ENCODE assay signal across 9 cellular contexts in the genomic region with DNA sequence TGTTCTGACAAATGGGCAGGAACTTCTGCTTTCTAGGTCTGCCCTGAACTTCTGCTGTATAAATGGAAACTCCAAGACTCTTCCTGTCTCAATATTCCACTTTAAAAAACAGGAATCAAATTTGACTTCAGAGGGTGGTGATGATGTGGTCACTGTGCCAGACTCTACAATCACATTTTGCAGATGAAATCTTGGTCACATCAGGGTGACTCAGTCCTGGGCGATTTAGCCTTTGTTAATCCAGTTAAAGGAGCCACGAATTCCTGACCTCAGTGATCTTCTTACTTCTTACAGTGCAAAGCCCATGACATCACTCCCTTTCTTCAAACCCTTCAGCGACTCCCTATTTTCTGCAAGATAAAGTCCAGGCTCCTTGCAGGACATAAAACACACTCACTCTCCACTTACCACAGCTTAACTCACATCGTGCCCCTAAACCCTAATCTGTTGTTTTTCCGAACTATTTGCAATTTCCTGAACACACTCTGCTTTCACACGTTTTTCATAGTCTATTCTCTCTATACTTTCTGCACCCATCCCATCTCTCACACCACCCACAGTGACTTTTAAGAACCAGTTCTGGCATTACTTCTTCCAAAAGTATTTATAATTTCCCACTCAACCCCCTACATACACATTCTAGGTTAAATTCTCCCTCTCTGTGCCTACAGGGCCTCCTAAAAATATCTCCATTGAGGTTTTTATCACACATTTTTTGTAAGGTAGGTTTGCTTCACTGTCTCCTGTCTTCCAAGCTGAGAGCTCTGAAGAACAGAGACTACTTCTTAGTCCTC. TPM values are rescaled to one million over a fixed set of nuclear protein-coding genes. Genes with fewer than 3 reads are reported as not detected.
DNase-seq lines count a peak whose midpoint lies in the region; ATAC-seq and TF ChIP-seq lines count a peak whose summit lies in the region.
"Had no signal": no experiment of that assay in that cellular context is flagged by ENCODE, and none has a peak within 500 bp of the region (broad histone marks: within the 10 kb centered on the region; RNA-seq: fewer than 3 reads in every experiment).

No MANE protein-coding gene starts in this region.

- TF ChIP-seq CTCF in SK-N-SH (IDR thresholded peaks at IDR 0.05) (no peak), fibroblast of mammary gland (conservative IDR thresholded peaks at IDR 0.05; ENCODE audit: control insufficient read depth, insufficient read depth, low read depth, low read length) (no peak), osteoblast (IDR thresholded peaks at IDR 0.05; ENCODE audit: extremely low read depth, low read depth, low read length) (no peak)

- H3K27ac ChIP-seq in SK-N-SH (ENCODE audit: low read depth in 2 of 2, low read length in 1 of 2) (peak overlapping the region; percentile 76 to 82; a peak in 3 of 4 replicates), osteoblast (ENCODE audit: low read depth, low read length) (peak overlapping the region; percentile 79)

- no peak for TF ChIP-seq RAD21 in SK-N-SH (IDR thresholded peaks at IDR 0.05; ENCODE audit: low read length)

- H3K36me3 ChIP-seq in SK-N-SH (replicated peaks in 1 of 2; ENCODE audit: control insufficient read depth in 1 of 2, insufficient read depth in 2 of 2, low read length in 1 of 2) (no peaks in the 10 kb centered on the region), osteoblast (ENCODE audit: insufficient read depth, low read length) (no peaks in the 10 kb centered on the region)

- H3K9me3 ChIP-seq in SK-N-SH = no peaks in the 10 kb centered on the region
- no peaks in the 10 kb centered on the region for H3K9me3 ChIP-seq in osteoblast (ENCODE audit: low read depth, low read length)

- DNase-seq in Daoy (ENCODE audit: low read depth) (peak; percentile 69), SK-N-SH (no peak), fibroblast of mammary gland (ENCODE audit: low read depth) (peak; percentile 90), osteoblast (ENCODE audit: insufficient read length, low spot score, missing footprints) (peak; percentile 86), NK-92 (lab: John Stamatoyannopoulos, UW; ENCODE audit: unreplicated experiment) (no peak), DMS53 treated with DMSO at 0.1 percent for 48 hours (lab: John Stamatoyannopoulos, UW; ENCODE audit: unreplicated experiment) (no peak)

- H3K4me1 ChIP-seq in SK-N-SH (ENCODE audit: control insufficient read depth in 1 of 2, insufficient read depth in 2 of 2, low read depth in 1 of 2, low read length in 1 of 2) (peaks cover 5 to 23% of the 10 kb centered on the region in 2 experiments; a peak in 3 of 4 replicates), osteoblast (ENCODE audit: insufficient read depth, low read length) (peaks cover 28% of the 10 kb centered on the region)

- TF ChIP-seq EP300 in SK-N-SH (IDR thresholded peaks at IDR 0.05; ENCODE audit: borderline replicate concordance in 1 of 2, low read depth in 1 of 2, low read length in 1 of 2) = peak; percentile 27 to 92

- H3K4me3 ChIP-seq in SK-N-SH (ENCODE audit: low read depth in 2 of 2, low read length in 1 of 2) (no peak overlapping the region), fibroblast of mammary gland (ENCODE audit: control insufficient read depth, low read depth, low read length) (no peak overlapping the region), osteoblast (ENCODE audit: insufficient read depth, low read length) (no peak overlapping the region)

- CTCF ChIA-PET in SK-N-SH (lab: Yijun Ruan, JAX) = interaction anchor here (2.3 kb wide), 1 partner anchor 10 kb away, joined by 7 read pairs; no protein-coding TSS in a partner anchor

- H4K20me1 ChIP-seq in SK-N-SH (ENCODE audit: insufficient read depth) (no peaks in the 10 kb centered on the region), osteoblast (ENCODE audit: insufficient read depth, low read length) (no peaks in the 10 kb centered on the region)

- peak overlapping the region; percentile 36; the same call in 1 of the 2 replicates for H2AFZ ChIP-seq in SK-N-SH (ENCODE audit: low read depth)
- H2AFZ ChIP-seq in osteoblast (ENCODE audit: low read length) = peak overlapping the region; percentile 25

- no peaks in the 10 kb centered on the region for H3K27me3 ChIP-seq in SK-N-SH (ENCODE audit: insufficient read depth)
- H3K27me3 ChIP-seq in osteoblast (ENCODE audit: insufficient read depth, low read length) = no peaks in the 10 kb centered on the region

- no peak for ATAC-seq in HG02623 (IDR thresholded peaks at IDR 0.05; ENCODE audit: unreplicated experiment)
- no peak for ATAC-seq in GM18502 (IDR thresholded peaks at IDR 0.05; ENCODE audit: poor library complexity, unreplicated experiment)
- ATAC-seq: WTC11 had no signal

- H3K79me2 ChIP-seq in SK-N-SH (ENCODE audit: insufficient read depth) (no peaks in the 10 kb centered on the region), osteoblast (ENCODE audit: insufficient read depth, low read length) (peaks cover 20% of the 10 kb centered on the region)

- peaks cover 7% of the 10 kb centered on the region for H3F3A ChIP-seq in SK-N-SH (replicated peaks; ENCODE audit: insufficient read depth)

- 19% methylated on average over 6 of the region's 6 CpGs for WGBS in SK-N-SH (ENCODE audit: low lambda C conversion rate)

- POLR2A ChIA-PET in SK-N-SH (lab: Yijun Ruan, JAX) = no interaction called here

- H3K9ac ChIP-seq in SK-N-SH = peak overlapping the region; percentile 48; the same call in 1 of the 2 replicates

- H3K4me2 ChIP-seq in SK-N-SH (0 out of 2 replicates have a peak overlapping the region, but pooled peaks have one; percentile 45), osteoblast (ENCODE audit: insufficient read depth, low read length) (peak overlapping the region; percentile 63)

- no peaks in the 10 kb centered on the region for H3K9me2 ChIP-seq in SK-N-SH

TF ChIP-seq in SK-N-SH, 30 proteins besides CTCF, POLR2A, EP300 and RAD21 (continues in another document):
- TF ChIP-seq CHD2 (IDR thresholded peaks at IDR 0.05; ENCODE audit: low read length, partially characterized antibody) (no peak), GATA2 (CRISPR knock-in tag; IDR thresholded peaks at IDR 0.05) (no peak), RXRA (IDR thresholded peaks at IDR 0.05; ENCODE audit: borderline replicate concordance, low read depth) (peak; percentile 93), ELF1 (IDR thresholded peaks at IDR 0.05) (peak; percentile 38; the same call in 1 of the 2 replicates), POLR2AphosphoS5 (IDR thresholded peaks at IDR 0.05; ENCODE audit: low read depth, low read length) (peak; percentile 66), NFIC (IDR thresholded peaks at IDR 0.05; ENCODE audit: borderline replicate concordance) (peak; percentile 88), RCOR1 (IDR thresholded peaks at IDR 0.05; ENCODE audit: low read length) (no peak), YY1 (IDR thresholded peaks at IDR 0.05; ENCODE audit: low read depth) (peak; percentile 32; the same call in 1 of the 2 replicates), FOXM1 (IDR thresholded peaks at IDR 0.05; ENCODE audit: low read depth) (peak; percentile 79; the same call in 1 of the 2 replicates), TEAD4 (IDR thresholded peaks at IDR 0.05; ENCODE audit: borderline replicate concordance, insufficient read depth) (peak; percentile 97)
- TF ChIP-seq, protein P1, sequence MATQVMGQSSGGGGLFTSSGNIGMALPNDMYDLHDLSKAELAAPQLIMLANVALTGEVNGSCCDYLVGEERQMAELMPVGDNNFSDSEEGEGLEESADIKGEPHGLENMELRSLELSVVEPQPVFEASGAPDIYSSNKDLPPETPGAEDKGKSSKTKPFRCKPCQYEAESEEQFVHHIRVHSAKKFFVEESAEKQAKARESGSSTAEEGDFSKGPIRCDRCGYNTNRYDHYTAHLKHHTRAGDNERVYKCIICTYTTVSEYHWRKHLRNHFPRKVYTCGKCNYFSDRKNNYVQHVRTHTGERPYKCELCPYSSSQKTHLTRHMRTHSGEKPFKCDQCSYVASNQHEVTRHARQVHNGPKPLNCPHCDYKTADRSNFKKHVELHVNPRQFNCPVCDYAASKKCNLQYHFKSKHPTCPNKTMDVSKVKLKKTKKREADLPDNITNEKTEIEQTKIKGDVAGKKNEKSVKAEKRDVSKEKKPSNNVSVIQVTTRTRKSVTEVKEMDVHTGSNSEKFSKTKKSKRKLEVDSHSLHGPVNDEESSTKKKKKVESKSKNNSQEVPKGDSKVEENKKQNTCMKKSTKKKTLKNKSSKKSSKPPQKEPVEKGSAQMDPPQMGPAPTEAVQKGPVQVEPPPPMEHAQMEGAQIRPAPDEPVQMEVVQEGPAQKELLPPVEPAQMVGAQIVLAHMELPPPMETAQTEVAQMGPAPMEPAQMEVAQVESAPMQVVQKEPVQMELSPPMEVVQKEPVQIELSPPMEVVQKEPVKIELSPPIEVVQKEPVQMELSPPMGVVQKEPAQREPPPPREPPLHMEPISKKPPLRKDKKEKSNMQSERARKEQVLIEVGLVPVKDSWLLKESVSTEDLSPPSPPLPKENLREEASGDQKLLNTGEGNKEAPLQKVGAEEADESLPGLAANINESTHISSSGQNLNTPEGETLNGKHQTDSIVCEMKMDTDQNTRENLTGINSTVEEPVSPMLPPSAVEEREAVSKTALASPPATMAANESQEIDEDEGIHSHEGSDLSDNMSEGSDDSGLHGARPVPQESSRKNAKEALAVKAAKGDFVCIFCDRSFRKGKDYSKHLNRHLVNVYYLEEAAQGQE (IDR thresholded peaks at IDR 0.05; ENCODE audit: low read depth, low read length) = peak; percentile 33; the same call in 1 of the 2 replicates
- TF ChIP-seq, protein P2, sequence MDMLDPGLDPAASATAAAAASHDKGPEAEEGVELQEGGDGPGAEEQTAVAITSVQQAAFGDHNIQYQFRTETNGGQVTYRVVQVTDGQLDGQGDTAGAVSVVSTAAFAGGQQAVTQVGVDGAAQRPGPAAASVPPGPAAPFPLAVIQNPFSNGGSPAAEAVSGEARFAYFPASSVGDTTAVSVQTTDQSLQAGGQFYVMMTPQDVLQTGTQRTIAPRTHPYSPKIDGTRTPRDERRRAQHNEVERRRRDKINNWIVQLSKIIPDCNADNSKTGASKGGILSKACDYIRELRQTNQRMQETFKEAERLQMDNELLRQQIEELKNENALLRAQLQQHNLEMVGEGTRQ (IDR thresholded peaks at IDR 0.05; ENCODE audit: borderline replicate concordance, low read depth, low read length) = no peak

RNA-seq across cellular contexts. Expression of a gene that starts 11.1 kb away (rescaled TPM):
- 0.21 and 0.23 TPM in 2 replicates for total RNA-seq in Daoy (2014; rRNA removed; shearing (Covaris generic))
- 3.7 and 7.2 TPM in 2 replicates for polyA plus RNA-seq in SK-N-SH (2012; rRNA removed)
- 6.0 and 8.1 TPM in 2 replicates for polyA plus RNA-seq in SK-N-SH (2012; cell fraction: cytosol; rRNA removed)
- 3.4 and 6.0 TPM in 2 replicates for polyA plus RNA-seq in SK-N-SH (2012; cell fraction: nucleus; rRNA removed)
- 35.4 and 42.0 TPM in 2 replicates for total RNA-seq in osteoblast

RNA-seq across cellular contexts. Expression of a gene that starts 48.5 kb away (rescaled TPM):
- total RNA-seq in Daoy (2014; rRNA removed; shearing (Covaris generic)) = 2.3 and 2.4 TPM in 2 replicates
- not detected in 2 replicates for polyA plus RNA-seq in SK-N-SH (2012; rRNA removed)
- polyA plus RNA-seq in SK-N-SH (2012; cell fraction: cytosol; rRNA removed) = not detected in 2 replicates
- polyA plus RNA-seq in SK-N-SH (2012; cell fraction: nucleus; rRNA removed) = 0.12 TPM in 1 of 2 replicates, not detected in the other
- 6.8 and 8.0 TPM in 2 replicates for total RNA-seq in osteoblast

Comparison
In these comparisons a context has a peak if more than half of its experiments do, and no peak if none do; other contexts are left out.
1. DNase-seq: peak in Daoy (single experiment), fibroblast of mammary gland (single experiment) and osteoblast (single experiment); none in SK-N-SH (single experiment), NK-92 (single experiment) and DMS53 treated with DMSO at 0.1 percent for 48 hours (single experiment).
2. RNA of a gene that starts 11.1 kb away (total RNA-seq): 35.4 to 42.0 TPM in osteoblast; 0.21 to 0.23 TPM in Daoy; every median in the first group is over 10 times any median in the second.